ENCODE assay signal across 15 cellular contexts in the genomic region with DNA sequence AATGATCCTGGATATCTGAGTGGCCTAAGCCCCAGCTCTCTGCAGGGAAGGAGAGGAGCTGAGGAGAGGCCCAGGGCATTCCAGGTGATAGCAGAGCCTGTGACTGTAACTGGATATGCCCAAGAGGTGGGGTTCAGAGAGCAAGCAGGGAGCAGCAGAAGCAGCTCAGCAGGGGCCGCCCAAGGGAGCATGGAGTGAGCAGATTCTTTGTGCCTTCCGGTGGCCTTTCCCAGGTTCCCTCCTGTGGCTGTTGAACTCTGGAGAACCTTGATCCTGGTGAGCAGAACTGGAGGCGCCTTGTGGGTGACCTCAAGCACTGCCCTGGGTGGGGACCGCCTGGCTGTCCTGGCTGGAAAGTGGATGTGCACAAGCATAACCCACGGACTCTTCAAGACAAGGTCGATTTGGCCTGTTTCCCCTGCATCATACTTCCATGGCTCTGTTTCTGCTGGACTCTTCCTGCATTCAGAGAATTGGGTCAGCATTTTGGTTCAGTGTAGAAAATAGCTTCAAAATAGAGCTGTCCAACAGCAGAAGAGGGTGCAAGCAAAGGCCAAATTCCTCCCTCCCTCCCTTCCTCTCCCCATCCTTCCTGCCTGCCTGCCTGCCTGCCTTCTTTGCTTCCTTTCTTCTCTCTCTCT.
DNase-seq lines count a peak whose midpoint lies in the region; ATAC-seq, FAIRE-seq and TF ChIP-seq lines count a peak whose summit lies in the region.
"Had no signal": no experiment of that assay in that cellular context is flagged by ENCODE, and none has a peak within 500 bp of the region (broad histone marks: within the 10 kb centered on the region; RNA-seq: fewer than 3 reads in every experiment).

No MANE protein-coding gene starts in this region.

- H3K36me3 ChIP-seq in GM23338 (ENCODE audit: insufficient read depth) = no peaks in the 10 kb centered on the region
- no peaks in the 10 kb centered on the region for H3K36me3 ChIP-seq in astrocyte (ENCODE audit: insufficient read depth, low read length)
- no peaks in the 10 kb centered on the region for H3K36me3 ChIP-seq in heart right ventricle

- 58 to 61% methylated on average over 6 of the region's 6 CpGs for WGBS in heart right ventricle, 2 donors

- H3K27me3 ChIP-seq in GM23338 (ENCODE audit: insufficient read depth) (no peaks in the 10 kb centered on the region), astrocyte (ENCODE audit: insufficient read depth, low read length) (no peaks in the 10 kb centered on the region), heart right ventricle (peaks cover 0 to 11% (median 0%) of the 10 kb centered on the region in 7 donors)
- H3K27me3 ChIP-seq: foreskin keratinocyte had no signal

- FAIRE-seq in astrocyte (lab: Jason Lieb, UNC) = peak; percentile 58
- FAIRE-seq: small intestine had no signal

- peaks cover 22% of the 10 kb centered on the region for H3K4me1 Mint-ChIP-seq in GM23338
- peaks cover 56% of the 10 kb centered on the region for H3K4me1 Mint-ChIP-seq in astrocyte (ENCODE audit: low read depth, unreplicated experiment)
- H3K4me1 Mint-ChIP-seq in T-helper 17 cell = no peaks in the 10 kb centered on the region
- H3K4me1 Mint-ChIP-seq: CD4-positive, CD25-positive, alpha-beta regulatory T cell had no signal

- H3K4me3 ChIP-seq in GM23338 = no peak overlapping the region
- peak overlapping the region; percentile 17 for H3K4me3 ChIP-seq in astrocyte (ENCODE audit: insufficient read depth, low read depth, low read length)
- no peak overlapping the region for H3K4me3 ChIP-seq in heart right ventricle

- H3F3A ChIP-seq in GM23338 (replicated peaks; ENCODE audit: low read depth) = no peaks in the 10 kb centered on the region

- intact Hi-C loops in heart right ventricle (cut with DNase I) (no loop called here), sciatic nerve (cut with DNase I) (no loop called here)

- H2AFZ ChIP-seq in GM23338 = no peak overlapping the region
- H2AFZ ChIP-seq in astrocyte (ENCODE audit: low read depth, low read length) = no peak overlapping the region

- H3K27me3 Mint-ChIP-seq in GM23338 (ENCODE audit: insufficient read depth, low read depth, poor library complexity) (peaks cover 7% of the 10 kb centered on the region), astrocyte (ENCODE audit: low read depth, unreplicated experiment) (no peaks in the 10 kb centered on the region), T-helper 17 cell (peaks cover 20% of the 10 kb centered on the region)

- H3K9me2 ChIP-seq in GM23338 (ENCODE audit: insufficient read depth) = 0 out of 2 replicates have a peak, but pooled peaks cover 6% of the 10 kb centered on the region

- H3K9me3 ChIP-seq in astrocyte (ENCODE audit: insufficient read depth, low read depth, low read length) (no peaks in the 10 kb centered on the region), heart right ventricle (peaks cover 0 to 14% (median 0%) of the 10 kb centered on the region in 11 donors), T-helper 17 cell (ENCODE audit: control insufficient read depth, low read length, poor library complexity, severe bottlenecking) (no peaks in the 10 kb centered on the region)

- DNase-seq in GM23338 (ENCODE audit: low spot score) (peak; percentile 30), astrocyte (ENCODE audit: low read depth) (peak; percentile 56), heart right ventricle (peak in 1 of 2 donors; percentile 13), sciatic nerve (ENCODE audit: low spot score) (no peak), ecto neural progenitor cell (ENCODE audit: low spot score) (no peak), NCI-H128 (lab: John Stamatoyannopoulos, UW; ENCODE audit: unreplicated experiment) (no peak), D341Med (ENCODE audit: low spot score) (no peak), T-helper 17 cell (no peak)
- DNase-seq: CD4-positive, CD25-positive, alpha-beta regulatory T cell; midbrain; NCI-H1105; small intestine; T-helper 2 cell had no signal

- H3K4me2 ChIP-seq in GM23338 (peak overlapping the region; percentile 38; the same call in 1 of the 2 replicates), astrocyte (ENCODE audit: low read length) (peak overlapping the region; percentile 78)

- no peaks in the 10 kb centered on the region for H3K79me2 ChIP-seq in GM23338 (replicated peaks; ENCODE audit: insufficient read depth)
- H3K79me2 ChIP-seq in astrocyte (ENCODE audit: insufficient read depth, low read length) = no peaks in the 10 kb centered on the region

- ATAC-seq in GM23338 (peak; percentile 91), heart right ventricle (peak; percentile 48 to 84 (median 68)), sciatic nerve (peak; percentile 86), T-helper 17 cell (no peak)

- H3K4me3 Mint-ChIP-seq in GM23338 (no peak overlapping the region), astrocyte (ENCODE audit: unreplicated experiment) (no peak overlapping the region), T-helper 17 cell (no peak overlapping the region)
- H3K4me3 Mint-ChIP-seq: CD4-positive, CD25-positive, alpha-beta regulatory T cell had no signal

- H3K9me3 Mint-ChIP-seq in GM23338 = peaks cover 11% of the 10 kb centered on the region
- peaks cover 6% of the 10 kb centered on the region for H3K9me3 Mint-ChIP-seq in astrocyte (ENCODE audit: unreplicated experiment)

- H3K27ac Mint-ChIP-seq in GM23338 = no peak overlapping the region; the same call in 1 of the 2 replicates
- peak overlapping the region; percentile 89 for H3K27ac Mint-ChIP-seq in astrocyte (ENCODE audit: unreplicated experiment)
- no peak overlapping the region for H3K27ac Mint-ChIP-seq in T-helper 17 cell
- H3K27ac Mint-ChIP-seq: CD4-positive, CD25-positive, alpha-beta regulatory T cell had no signal

- peaks cover 10% of the 10 kb centered on the region for H3K4me1 ChIP-seq in GM23338 (ENCODE audit: insufficient read depth)
- H3K4me1 ChIP-seq in astrocyte (ENCODE audit: insufficient read depth, low read length) = peaks cover 66% of the 10 kb centered on the region
- peaks cover 9 to 55% (median 36%) of the 10 kb centered on the region in 9 donors for H3K4me1 ChIP-seq in heart right ventricle

- no peaks in the 10 kb centered on the region for H4K20me1 ChIP-seq in GM23338 (replicated peaks; ENCODE audit: insufficient read depth)
- H4K20me1 ChIP-seq in astrocyte (ENCODE audit: insufficient read depth, low read length) = no peaks in the 10 kb centered on the region

- H3K27ac ChIP-seq in GM23338 (ENCODE audit: low read depth) = peak overlapping the region; percentile 79; the same call in 1 of the 2 replicates
- H3K27ac ChIP-seq in astrocyte (ENCODE audit: low read depth, low read length) = peak overlapping the region; percentile 88
- peak overlapping the region in 7 of 10 donors; percentile 16 to 67 (median 36) for H3K27ac ChIP-seq in heart right ventricle
- H3K27ac ChIP-seq: foreskin keratinocyte, HL-60 had no signal

- TF ChIP-seq CTCF in GM23338 (conservative IDR thresholded peaks at IDR 0.05; ENCODE audit: low read depth in 2 of 2) = no peak
- TF ChIP-seq CTCF in astrocyte (IDR thresholded peaks at IDR 0.05; ENCODE audit: insufficient read depth, low read depth, low read length) = no peak
- no peak for TF ChIP-seq CTCF in heart right ventricle (IDR thresholded peaks at IDR 0.05)

- H3K9ac ChIP-seq in astrocyte (ENCODE audit: low read length) = peak overlapping the region; percentile 72

- H3K36me3 Mint-ChIP-seq in GM23338 (ENCODE audit: low read depth) (peaks cover 28% of the 10 kb centered on the region), astrocyte (ENCODE audit: low read depth, unreplicated experiment) (no peaks in the 10 kb centered on the region), T-helper 17 cell (ENCODE audit: low read depth) (no peaks in the 10 kb centered on the region)
- H3K36me3 Mint-ChIP-seq: CD4-positive, CD25-positive, alpha-beta regulatory T cell had no signal

TF ChIP-seq in GM23338, 12 proteins besides CTCF, POLR2A, EP300 and RAD21 (continues in another document):
- TF ChIP-seq, protein P1, sequence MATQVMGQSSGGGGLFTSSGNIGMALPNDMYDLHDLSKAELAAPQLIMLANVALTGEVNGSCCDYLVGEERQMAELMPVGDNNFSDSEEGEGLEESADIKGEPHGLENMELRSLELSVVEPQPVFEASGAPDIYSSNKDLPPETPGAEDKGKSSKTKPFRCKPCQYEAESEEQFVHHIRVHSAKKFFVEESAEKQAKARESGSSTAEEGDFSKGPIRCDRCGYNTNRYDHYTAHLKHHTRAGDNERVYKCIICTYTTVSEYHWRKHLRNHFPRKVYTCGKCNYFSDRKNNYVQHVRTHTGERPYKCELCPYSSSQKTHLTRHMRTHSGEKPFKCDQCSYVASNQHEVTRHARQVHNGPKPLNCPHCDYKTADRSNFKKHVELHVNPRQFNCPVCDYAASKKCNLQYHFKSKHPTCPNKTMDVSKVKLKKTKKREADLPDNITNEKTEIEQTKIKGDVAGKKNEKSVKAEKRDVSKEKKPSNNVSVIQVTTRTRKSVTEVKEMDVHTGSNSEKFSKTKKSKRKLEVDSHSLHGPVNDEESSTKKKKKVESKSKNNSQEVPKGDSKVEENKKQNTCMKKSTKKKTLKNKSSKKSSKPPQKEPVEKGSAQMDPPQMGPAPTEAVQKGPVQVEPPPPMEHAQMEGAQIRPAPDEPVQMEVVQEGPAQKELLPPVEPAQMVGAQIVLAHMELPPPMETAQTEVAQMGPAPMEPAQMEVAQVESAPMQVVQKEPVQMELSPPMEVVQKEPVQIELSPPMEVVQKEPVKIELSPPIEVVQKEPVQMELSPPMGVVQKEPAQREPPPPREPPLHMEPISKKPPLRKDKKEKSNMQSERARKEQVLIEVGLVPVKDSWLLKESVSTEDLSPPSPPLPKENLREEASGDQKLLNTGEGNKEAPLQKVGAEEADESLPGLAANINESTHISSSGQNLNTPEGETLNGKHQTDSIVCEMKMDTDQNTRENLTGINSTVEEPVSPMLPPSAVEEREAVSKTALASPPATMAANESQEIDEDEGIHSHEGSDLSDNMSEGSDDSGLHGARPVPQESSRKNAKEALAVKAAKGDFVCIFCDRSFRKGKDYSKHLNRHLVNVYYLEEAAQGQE (IDR thresholded peaks at IDR 0.05; ENCODE audit: unreplicated experiment) = no peak
- TF ChIP-seq JUNB (IDR thresholded peaks at IDR 0.05; ENCODE audit: unreplicated experiment) (no peak), STAT1 (IDR thresholded peaks at IDR 0.05; ENCODE audit: unreplicated experiment) (no peak), POLR2AphosphoS5 (IDR thresholded peaks at IDR 0.05; ENCODE audit: low read depth) (no peak), CREB1 (CRISPR knock-in tag; IDR thresholded peaks at IDR 0.05; ENCODE audit: low read depth) (no peak), ZNF114 (CRISPR knock-in tag; IDR thresholded peaks at IDR 0.05) (no peak)

Comparison
In these comparisons a context has a peak if more than half of its experiments do, and no peak if none do; other contexts are left out.
1. DNase-seq: peak in GM23338 (single experiment) and astrocyte (single experiment); none in sciatic nerve (single experiment), ecto neural progenitor cell (single experiment), NCI-H128 (single experiment), D341Med (single experiment) and T-helper 17 cell (0 of 3).
2. H3K27ac ChIP-seq: peak in every context shown above with its lines; median percentile 88 in astrocyte; 79 in GM23338; 36 in heart right ventricle.